15 cellular contexts compared by ENCODE assay signal in the genomic region with DNA sequence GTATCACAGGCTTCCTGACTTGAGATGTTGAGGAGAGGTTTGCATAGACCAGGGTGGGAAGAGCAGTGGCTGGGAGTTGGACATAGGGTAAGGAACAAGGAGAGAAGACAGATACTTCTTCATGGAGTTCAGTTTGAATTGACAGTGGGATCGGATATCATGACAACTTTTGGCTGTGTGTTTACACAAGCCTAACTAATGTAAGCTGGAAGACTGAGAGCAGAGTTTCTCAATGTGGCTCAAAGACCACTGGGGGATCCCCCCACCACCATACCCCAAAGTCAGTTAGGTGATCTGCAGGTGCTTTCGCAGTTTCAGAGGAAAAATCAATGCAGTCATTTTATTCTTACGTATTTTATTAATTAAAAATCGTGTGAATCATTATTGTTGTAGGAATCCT.
DNase-seq lines count a peak whose midpoint lies in the region; ATAC-seq and TF ChIP-seq lines count a peak whose summit lies in the region.
"Had no signal": no experiment of that assay in that cellular context is flagged by ENCODE, and none has a peak within 500 bp of the region (broad histone marks: within the 10 kb centered on the region; RNA-seq: fewer than 3 reads in every experiment).

No MANE protein-coding gene starts in this region.

- H3K27me3 Mint-ChIP-seq in Calu3 (ENCODE audit: unreplicated experiment): no peaks in the 10 kb centered on the region
- H3K27me3 Mint-ChIP-seq: B cell; CD4-positive, CD25-positive, alpha-beta regulatory T cell; CD8-positive, alpha-beta memory T cell had no signal

- intact Hi-C loops in Calu3 (cut with micrococcal nuclease; ENCODE audit: unreplicated experiment): loop anchor here (5.0 kb wide), 1 partner anchor 60 kb away; no protein-coding TSS in a partner anchor

- ATAC-seq in GM18873 (IDR thresholded peaks at IDR 0.05; ENCODE audit: low FRiP score, unreplicated experiment): no peak

- H3K4me3 Mint-ChIP-seq in Calu3 (ENCODE audit: low read depth, unreplicated experiment): peak overlapping the region; percentile 4
- H3K4me3 Mint-ChIP-seq: B cell; CD4-positive, CD25-positive, alpha-beta regulatory T cell; CD8-positive, alpha-beta memory T cell; H9 had no signal

- H3K9me3 Mint-ChIP-seq in Calu3 (ENCODE audit: low read depth, unreplicated experiment): no peaks in the 10 kb centered on the region
- H3K9me3 Mint-ChIP-seq: CD4-positive, CD25-positive, alpha-beta regulatory T cell; CD8-positive, alpha-beta memory T cell; H9 had no signal

- TF ChIP-seq CTCF in Calu3 (IDR thresholded peaks at IDR 0.05; ENCODE audit: unreplicated experiment): no peak

- peaks cover 35% of the 10 kb centered on the region for H3K4me1 Mint-ChIP-seq in Calu3 (ENCODE audit: low read depth, unreplicated experiment)
- H3K4me1 Mint-ChIP-seq: B cell; CD8-positive, alpha-beta memory T cell had no signal

- DNase-seq in NCI-H510A treated with DMSO at 0.1 percent for 48 hours (lab: John Stamatoyannopoulos, UW) (peak; percentile 12), NCI-H510A (lab: John Stamatoyannopoulos, UW) (no peak), Calu3 (no peak), left kidney (ENCODE audit: low read depth, low spot score) (peak; percentile 19), NCI-H345 treated with DMSO at 0.1 percent for 48 hours (lab: John Stamatoyannopoulos, UW; ENCODE audit: unreplicated experiment) (no peak), islet precursor cell (no peak)
- DNase-seq: 8988T; CD4-positive, CD25-positive, alpha-beta regulatory T cell; CD8-positive, alpha-beta memory T cell; COR-L47; DMS79 treated with DMSO at 0.1 percent for 48 hours; GF-D8; H9 had no signal

- H3K36me3 Mint-ChIP-seq in Calu3 (ENCODE audit: insufficient read depth, unreplicated experiment): peaks cover 6% of the 10 kb centered on the region
- H3K36me3 Mint-ChIP-seq: CD4-positive, CD25-positive, alpha-beta regulatory T cell had no signal

- CTCF ChIA-PET in Calu3 (lab: Charles Lee): no interaction called here

- H3K27ac Mint-ChIP-seq in Calu3 (ENCODE audit: unreplicated experiment): peak overlapping the region; percentile 66
- H3K27ac Mint-ChIP-seq: B cell, H9 had no signal

- BruUV-seq in Calu3 (replicated peaks; lab: Mats Ljungman, UMichigan): no TSS peak

Comparison
In these comparisons a context has a peak if more than half of its experiments do, and no peak if none do; other contexts are left out.
1. DNase-seq: peak in NCI-H510A treated with DMSO at 0.1 percent for 48 hours (single experiment) and left kidney (single experiment); none in NCI-H510A (single experiment), Calu3 (single experiment), NCI-H345 treated with DMSO at 0.1 percent for 48 hours (single experiment) and islet precursor cell (single experiment).